15 cellular contexts compared by ENCODE assay signal in genomic region chr19:15114153-15114540, GRCh38. TPM values are rescaled to one million over a fixed set of nuclear protein-coding genes. Genes with fewer than 3 reads are reported as not detected.
A peak's percentile ranks its signal among the peaks of the same experiment; 100 is the strongest.
DNase-seq lines count a peak whose midpoint lies in the region; ATAC-seq and TF ChIP-seq lines count a peak whose summit lies in the region.
"Had no signal": no experiment of that assay in that cellular context is flagged by ENCODE, and none has a peak within 500 bp of the region (broad histone marks: within the 10 kb centered on the region; RNA-seq: fewer than 3 reads in every experiment).

No MANE protein-coding gene starts in this region.

- no peak overlapping the region for H3K4me3 Mint-ChIP-seq in activated naive CD8-positive, alpha-beta T cell treated with anti-CD3 and anti-CD28 coated beads, Interleukin-2, amount 50 U/mL, for 24 hours
- no peak overlapping the region for H3K4me3 Mint-ChIP-seq in activated naive CD8-positive, alpha-beta T cell treated with anti-CD3 and anti-CD28 coated beads for 36 hours

- H3K9me3 ChIP-seq in adrenal gland (replicated peaks in 1 of 3), result no peaks in the 10 kb centered on the region
- no peaks in the 10 kb centered on the region for H3K9me3 ChIP-seq in subcutaneous abdominal adipose tissue (ENCODE audit: control insufficient read depth in 5 of 5, low read length in 5 of 5)
- H3K9me3 ChIP-seq: Caco-2, neutrophil, suprapubic skin had no signal

- H3K4me3 ChIP-seq in adrenal gland (no peak overlapping the region), subcutaneous abdominal adipose tissue (ENCODE audit: low read depth in 1 of 5, low read length in 5 of 5) (no peak overlapping the region)
- H3K4me3 ChIP-seq: smooth muscle cell, suprapubic skin had no signal

- no peak for TF ChIP-seq POLR2A in adrenal gland (IDR thresholded peaks at IDR 0.05)

- TF ChIP-seq CTCF in adrenal gland (IDR thresholded peaks at IDR 0.05), result no peak

- H3K4me1 ChIP-seq in adrenal gland (replicated peaks in 1 of 2), result peaks cover 0 to 8% of the 10 kb centered on the region in 2 donors
- peaks cover 3 to 36% (median 20%) of the 10 kb centered on the region in 5 donors for H3K4me1 ChIP-seq in subcutaneous abdominal adipose tissue (ENCODE audit: control insufficient read depth in 5 of 5, insufficient read depth in 5 of 5, low read length in 5 of 5)
- H3K4me1 ChIP-seq: suprapubic skin had no signal

- H3K9me3 Mint-ChIP-seq in activated naive CD8-positive, alpha-beta T cell treated with anti-CD3 and anti-CD28 coated beads, Interleukin-2, amount 50 U/mL, for 24 hours, result no peaks in the 10 kb centered on the region
- no peaks in the 10 kb centered on the region for H3K9me3 Mint-ChIP-seq in activated naive CD8-positive, alpha-beta T cell treated with anti-CD3 and anti-CD28 coated beads for 36 hours

- H3K27me3 Mint-ChIP-seq in activated naive CD8-positive, alpha-beta T cell treated with anti-CD3 and anti-CD28 coated beads, Interleukin-2, amount 50 U/mL, for 24 hours, result no peaks in the 10 kb centered on the region
- no peaks in the 10 kb centered on the region for H3K27me3 Mint-ChIP-seq in activated naive CD8-positive, alpha-beta T cell treated with anti-CD3 and anti-CD28 coated beads for 36 hours

- no peak for DNase-seq in activated naive CD8-positive, alpha-beta T cell treated with anti-CD3 and anti-CD28 coated beads, Interleukin-2, amount 50 U/mL, for 24 hours
- no peak for DNase-seq in activated naive CD8-positive, alpha-beta T cell treated with anti-CD3 and anti-CD28 coated beads for 36 hours
- DNase-seq in adrenal gland (peak in 5 of 7 donors; percentile 37 to 66 (median 60)), fibroblast of the conjunctiva (ENCODE audit: low read depth) (peak; percentile 28), DMS153 (lab: John Stamatoyannopoulos, UW) (no peak)
- no peak for DNase-seq in activated naive CD4-positive, alpha-beta T cell (lab: John Stamatoyannopoulos, UW)
- DNase-seq: amygdala, Caco-2 had no signal

- 47 to 60% (median 57%) methylated on average over 4 to 7 of the region's 7 CpGs for WGBS in adrenal gland, 4 donors

- peaks cover 22% of the 10 kb centered on the region for H3K36me3 Mint-ChIP-seq in activated naive CD8-positive, alpha-beta T cell treated with anti-CD3 and anti-CD28 coated beads, Interleukin-2, amount 50 U/mL, for 24 hours (ENCODE audit: low read depth)
- peaks cover 18% of the 10 kb centered on the region for H3K36me3 Mint-ChIP-seq in activated naive CD8-positive, alpha-beta T cell treated with anti-CD3 and anti-CD28 coated beads for 36 hours

- peak overlapping the region in 1 of 5 donors; percentile 60 for H3K27ac ChIP-seq in adrenal gland
- H3K27ac ChIP-seq in subcutaneous abdominal adipose tissue (ENCODE audit: low read depth, low read length), result peak overlapping the region; percentile 62
- H3K27ac ChIP-seq: 22Rv1, neutrophil, suprapubic skin had no signal

- no peak for ATAC-seq in activated naive CD8-positive, alpha-beta T cell treated with anti-CD3 and anti-CD28 coated beads, Interleukin-2, amount 50 U/mL, for 24 hours
- no peak for ATAC-seq in GM21786 (IDR thresholded peaks at IDR 0.05; ENCODE audit: unreplicated experiment)

- H3K27ac Mint-ChIP-seq in activated naive CD8-positive, alpha-beta T cell treated with anti-CD3 and anti-CD28 coated beads, Interleukin-2, amount 50 U/mL, for 24 hours, result peak overlapping the region; percentile 39
- H3K27ac Mint-ChIP-seq in activated naive CD8-positive, alpha-beta T cell treated with anti-CD3 and anti-CD28 coated beads for 36 hours, result no peak overlapping the region

- intact Hi-C loops in adrenal gland (cut with DNase I), result no loop called here

- H3K9ac ChIP-seq in subcutaneous abdominal adipose tissue (ENCODE audit: low read length in 5 of 5), result no peak overlapping the region

- H3K27me3 ChIP-seq in adrenal gland (no peaks in the 10 kb centered on the region), subcutaneous abdominal adipose tissue (ENCODE audit: control insufficient read depth in 5 of 5, insufficient read depth in 4 of 5, low read length in 5 of 5) (no peaks in the 10 kb centered on the region)
- H3K27me3 ChIP-seq: suprapubic skin had no signal

- H3K4me1 Mint-ChIP-seq in activated naive CD8-positive, alpha-beta T cell treated with anti-CD3 and anti-CD28 coated beads, Interleukin-2, amount 50 U/mL, for 24 hours, result no peaks in the 10 kb centered on the region
- H3K4me1 Mint-ChIP-seq in activated naive CD8-positive, alpha-beta T cell treated with anti-CD3 and anti-CD28 coated beads for 36 hours, result no peaks in the 10 kb centered on the region

- H3K36me3 ChIP-seq in adrenal gland (replicated peaks in 1 of 2) (peaks cover 0 to 84% of the 10 kb centered on the region in 2 donors), subcutaneous abdominal adipose tissue (ENCODE audit: control insufficient read depth in 5 of 5, insufficient read depth in 5 of 5, low read length in 5 of 5) (peaks cover 0 to 97% (median 84%) of the 10 kb centered on the region in 5 donors)

RNA-seq across cellular contexts. Expression of gene SYDE1, which starts 6.9 kb away (rescaled TPM):
- total RNA-seq in activated naive CD8-positive, alpha-beta T cell treated with anti-CD3 and anti-CD28 coated beads for 36 hours, result 1 to 10 TPM; 1.6 to 2.4 TPM
- total RNA-seq in adrenal gland, result 10 to 100 TPM; 11.2 to 45.1 (median 31.6) TPM
- polyA plus RNA-seq in adrenal gland, result 10 to 100 TPM in 2 of 3 donors, 1 to 10 TPM in 1; 2.5 to 14.2 (median 11.5) TPM

RNA-seq across cellular contexts. Expression of gene OR1I1, which starts 32.1 kb away (rescaled TPM):
- total RNA-seq in activated naive CD8-positive, alpha-beta T cell treated with anti-CD3 and anti-CD28 coated beads for 36 hours, result not detected
- not detected for total RNA-seq in adrenal gland
- polyA plus RNA-seq in adrenal gland, result not detected
- total RNA-seq: Caco-2, lung microvascular endothelial cell, smooth muscle cell, suprapubic skin had no signal
- polyA plus RNA-seq: smooth muscle cell had no signal

Comparison
In these comparisons a context has a peak if more than half of its experiments do, and no peak if none do; other contexts are left out.
1. DNase-seq: peak in adrenal gland (5 of 7) and fibroblast of the conjunctiva (single experiment); none in activated naive CD8-positive, alpha-beta T cell treated with anti-CD3 and anti-CD28 coated beads, Interleukin-2, amount 50 U/mL, for 24 hours (single experiment), activated naive CD8-positive, alpha-beta T cell treated with anti-CD3 and anti-CD28 coated beads for 36 hours (single experiment), activated naive CD4-positive, alpha-beta T cell (0 of 4) and DMS153 (single experiment).